5 cellular contexts compared by ENCODE assay signal in the genomic region with DNA sequence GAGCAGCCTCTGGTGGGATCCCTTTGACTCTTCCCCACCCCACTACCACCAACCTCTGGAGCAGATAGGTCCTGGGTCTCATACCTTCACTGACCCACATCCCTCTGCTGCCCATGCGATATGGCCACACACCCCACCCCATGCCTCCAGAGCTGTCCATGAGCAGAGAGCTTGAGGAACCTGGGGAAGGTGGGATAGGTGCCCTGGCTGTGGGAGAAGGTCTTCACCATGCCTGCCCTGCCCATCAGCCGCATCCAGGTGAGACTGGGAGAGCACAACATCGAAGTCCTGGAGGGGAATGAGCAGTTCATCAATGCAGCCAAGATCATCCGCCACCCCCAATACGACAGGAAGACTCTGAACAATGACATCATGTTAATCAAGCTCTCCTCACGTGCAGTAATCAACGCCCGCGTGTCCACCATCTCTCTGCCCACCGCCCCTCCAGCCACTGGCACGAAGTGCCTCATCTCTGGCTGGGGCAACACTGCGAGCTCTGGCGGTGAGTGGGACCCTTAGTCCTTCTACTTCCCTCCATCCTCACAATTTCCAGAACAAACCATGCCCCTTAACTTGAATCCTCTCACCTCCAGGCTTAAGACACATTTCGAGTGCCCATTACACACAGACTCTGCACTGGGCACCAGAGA. TPM values are rescaled to one million over a fixed set of nuclear protein-coding genes. Genes with fewer than 3 reads are reported as not detected.
"Had no signal": no experiment of that assay in that cellular context is flagged by ENCODE, and none has a peak within 500 bp of the region (broad histone marks: within the 10 kb centered on the region; RNA-seq: fewer than 3 reads in every experiment).

No MANE protein-coding gene starts in this region.

RNA-seq across cellular contexts. Expression of a gene that starts 2.4 kb away (rescaled TPM):
- total RNA-seq: GM23248, H4, HFFc6, HT1080, IMR-90 had no signal
- polyA plus RNA-seq: GM23248, IMR-90 had no signal

RNA-seq across cellular contexts. Expression of a gene that starts 19.1 kb away (rescaled TPM):
- total RNA-seq: GM23248, H4, HFFc6, HT1080, IMR-90 had no signal
- polyA plus RNA-seq: GM23248, IMR-90 had no signal
